26 cellular contexts compared by ENCODE assay signal in the genomic region with DNA sequence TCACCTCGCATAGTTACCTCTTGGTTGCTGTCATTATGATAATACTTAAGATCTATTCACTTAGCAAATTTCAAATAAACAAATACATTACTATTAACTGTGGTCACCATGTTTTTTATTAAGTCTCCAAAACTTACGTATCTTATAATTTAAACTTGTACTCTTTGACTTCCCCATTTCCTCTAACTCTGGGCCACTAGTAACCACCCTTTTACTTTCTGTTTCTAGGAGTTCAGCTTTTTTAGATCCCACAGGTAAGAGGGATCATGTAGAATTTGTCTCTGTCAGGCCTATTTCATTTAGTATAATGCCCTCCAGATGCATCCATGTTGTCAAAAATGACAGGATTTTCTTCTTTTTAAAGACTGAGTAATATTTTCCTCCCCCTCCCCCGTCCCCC.
"Had no signal": no experiment of that assay in that cellular context is flagged by ENCODE, and none has a peak within 500 bp of the region (broad histone marks: within the 10 kb centered on the region; RNA-seq: fewer than 3 reads in every experiment).

No MANE protein-coding gene starts in this region.

- H3K27me3 ChIP-seq: left lung, pancreas, stomach, transverse colon, upper lobe of left lung, vagina had no signal

- H3K27ac ChIP-seq: left lung, lower lobe of right lung, pancreas, prostate gland, skin epidermis, stomach, transverse colon, upper lobe of left lung, vagina had no signal

- H3K9me3 ChIP-seq: lower lobe of right lung, pancreas, prostate gland, upper lobe of left lung, vagina had no signal

- H3K4me1 ChIP-seq: left lung, lower lobe of right lung, pancreas, prostate gland, stomach, transverse colon, upper lobe of left lung, vagina had no signal

- H3K4me3 ChIP-seq: left lung, lower lobe of right lung, pancreas, prostate gland, skin epidermis, stomach, transverse colon, upper lobe of left lung, vagina had no signal

- H3K36me3 ChIP-seq: left lung, lower lobe of right lung, pancreas, prostate gland, stomach, transverse colon, upper lobe of left lung, vagina had no signal

- DNase-seq: hypothalamus; immature natural killer cell; kidney; left colon; left lung; lower lobe of right lung; mammary epithelial cell; mesenchymal stem cell; naive thymus-derived CD8-positive, alpha-beta T cell; nucleus accumbens; pancreas; posterior cingulate gyrus; retina; right cardiac atrium; stimulated activated CD4-positive, alpha-beta T cell treated with anti-CD3 and anti-CD28 coated beads, Interleukin-12 subunit alpha, Interleukin-12 subunit beta, amount 100 ng/mL, for 4 hours; stimulated activated CD4-positive, alpha-beta T cell treated with anti-CD3 and anti-CD28 coated beads, Interleukin-15, amount 100 ng/mL, for 24 hours; stimulated activated CD4-positive, alpha-beta T cell treated with anti-CD3 and anti-CD28 coated beads, Interleukin-2, amount 100 ng/mL, for 24 hours; stimulated activated CD4-positive, alpha-beta T cell treated with anti-CD3 and anti-CD28 coated beads, Interleukin-4, amount 100 ng/mL, for 1 hour; stimulated activated naive B cell treated with anti-CD40 and anti-IgM and Interleukin-4, amounts not matched to agents 10 μg/mL and 1 μg/mL and 100 μg/mL, for 72 hours; stimulated activated naive CD8-positive, alpha-beta T cell treated with anti-CD3 and anti-CD28 coated beads, Interleukin-15, Interleukin-2, amounts not matched to agents 100 U/mL and 50 U/mL, for 24 hours; stomach; transverse colon; upper lobe of left lung had no signal
